In genomic region chr5:176006819-176007218, GRCh38 we compare ENCODE assay signal across 7 cellular contexts. TPM values are rescaled to one million over a fixed set of nuclear protein-coding genes. Genes with fewer than 3 reads are reported as not detected.
DNase-seq lines count a peak whose midpoint lies in the region; ATAC-seq and TF ChIP-seq lines count a peak whose summit lies in the region.
"Not testable (repeated sequence)": the region's sequence is repeated elsewhere in the genome, so short reads cannot be mapped to it uniquely, and the experiment has no call there.

No MANE protein-coding gene starts in this region.

- intact Hi-C loops in activated T-helper 2 cell treated with anti-CD3 and anti-CD28 coated beads, Interferon-gamma antibody, Interleukin-2, Interleukin-4, amounts not matched to agents 10 μg/mL and 5 μg/mL and 100 μg/mL, durations not matched to agents 14 hours and 24 hours and 36 hours (cut with micrococcal nuclease): not testable (repeated sequence)

- DNase-seq in GM10248 (ENCODE audit: extremely low spot score): peak; percentile 1
- not testable (repeated sequence) for DNase-seq in activated CD8-positive, alpha-beta T cell treated with anti-CD3 and anti-CD28 coated beads, Interleukin-2, amount 10 ng/mL, durations not matched to agents 7 days and 5 days; activated T-helper 2 cell treated with anti-CD3 and anti-CD28 coated beads, Interferon-gamma antibody, Interleukin-2, Interleukin-4, amounts not matched to agents 10 μg/mL and 5 μg/mL and 100 μg/mL, durations not matched to agents 14 hours and 24 hours and 36 hours (ENCODE audit: low spot score); memory B cell (ENCODE audit: low spot score in 2 of 2); stimulated activated effector memory CD8-positive, alpha-beta T cell treated with anti-CD3 and anti-CD28 coated beads, Interleukin-12 subunit alpha, Interleukin-12 subunit beta, amount 100 ng/mL, for 72 hours (ENCODE audit: low spot score in 2 of 2)
- DNase-seq in activated naive CD8-positive, alpha-beta T cell treated with anti-CD3 and anti-CD28 coated beads, Interleukin-2, amount 10 ng/mL, durations not matched to agents 7 days and 5 days: peak; percentile 39

- peak overlapping the region; percentile 72 for H3K4me3 Mint-ChIP-seq in T-helper 1 cell treated with Interleukin-12 subunit alpha and Interleukin-12 subunit beta and Interleukin-4 antibody, amounts not matched to agents 30 μg/mL and 1 μg/mL, for 36 hours
- peak overlapping the region; percentile 65 for H3K4me3 Mint-ChIP-seq in activated CD8-positive, alpha-beta T cell treated with anti-CD3 and anti-CD28 coated beads, Interleukin-2, amount 10 ng/mL, durations not matched to agents 7 days and 5 days
- H3K4me3 Mint-ChIP-seq in activated T-helper 2 cell treated with anti-CD3 and anti-CD28 coated beads, Interferon-gamma antibody, Interleukin-2, Interleukin-4, amounts not matched to agents 10 μg/mL and 5 μg/mL and 100 μg/mL, durations not matched to agents 14 hours and 24 hours and 36 hours (ENCODE audit: low read depth): peak overlapping the region; percentile 11
- H3K4me3 Mint-ChIP-seq in activated naive CD8-positive, alpha-beta T cell treated with anti-CD3 and anti-CD28 coated beads, Interleukin-2, amount 10 ng/mL, durations not matched to agents 7 days and 5 days: peak overlapping the region; percentile 76
- H3K4me3 Mint-ChIP-seq in memory B cell: peak overlapping the region; percentile 12
- H3K4me3 Mint-ChIP-seq in stimulated activated effector memory CD8-positive, alpha-beta T cell treated with anti-CD3 and anti-CD28 coated beads, Interleukin-12 subunit alpha, Interleukin-12 subunit beta, amount 100 ng/mL, for 72 hours: peak overlapping the region; percentile 66

- H3K36me3 Mint-ChIP-seq in T-helper 1 cell treated with Interleukin-12 subunit alpha and Interleukin-12 subunit beta and Interleukin-4 antibody, amounts not matched to agents 30 μg/mL and 1 μg/mL, for 36 hours (ENCODE audit: low read depth); activated CD8-positive, alpha-beta T cell treated with anti-CD3 and anti-CD28 coated beads, Interleukin-2, amount 10 ng/mL, durations not matched to agents 7 days and 5 days (ENCODE audit: low read depth); activated T-helper 2 cell treated with anti-CD3 and anti-CD28 coated beads, Interferon-gamma antibody, Interleukin-2, Interleukin-4, amounts not matched to agents 10 μg/mL and 5 μg/mL and 100 μg/mL, durations not matched to agents 14 hours and 24 hours and 36 hours (ENCODE audit: low read depth); activated naive CD8-positive, alpha-beta T cell treated with anti-CD3 and anti-CD28 coated beads, Interleukin-2, amount 10 ng/mL, durations not matched to agents 7 days and 5 days; memory B cell; stimulated activated effector memory CD8-positive, alpha-beta T cell treated with anti-CD3 and anti-CD28 coated beads, Interleukin-12 subunit alpha, Interleukin-12 subunit beta, amount 100 ng/mL, for 72 hours: not testable (repeated sequence)

- H3K27ac Mint-ChIP-seq in T-helper 1 cell treated with Interleukin-12 subunit alpha and Interleukin-12 subunit beta and Interleukin-4 antibody, amounts not matched to agents 30 μg/mL and 1 μg/mL, for 36 hours: peak overlapping the region; percentile 72
- H3K27ac Mint-ChIP-seq in activated CD8-positive, alpha-beta T cell treated with anti-CD3 and anti-CD28 coated beads, Interleukin-2, amount 10 ng/mL, durations not matched to agents 7 days and 5 days: peak overlapping the region; percentile 85
- not testable (repeated sequence) for H3K27ac Mint-ChIP-seq in activated T-helper 2 cell treated with anti-CD3 and anti-CD28 coated beads, Interferon-gamma antibody, Interleukin-2, Interleukin-4, amounts not matched to agents 10 μg/mL and 5 μg/mL and 100 μg/mL, durations not matched to agents 14 hours and 24 hours and 36 hours; memory B cell
- H3K27ac Mint-ChIP-seq in activated naive CD8-positive, alpha-beta T cell treated with anti-CD3 and anti-CD28 coated beads, Interleukin-2, amount 10 ng/mL, durations not matched to agents 7 days and 5 days: peak overlapping the region; percentile 83
- peak overlapping the region; percentile 15 for H3K27ac Mint-ChIP-seq in stimulated activated effector memory CD8-positive, alpha-beta T cell treated with anti-CD3 and anti-CD28 coated beads, Interleukin-12 subunit alpha, Interleukin-12 subunit beta, amount 100 ng/mL, for 72 hours

- not testable (repeated sequence) for TF ChIP-seq CTCF in GM10248 (IDR thresholded peaks at IDR 0.05; ENCODE audit: control extremely low read depth, extremely low read depth, low read depth, missing control alignments)

- not testable (repeated sequence) for ATAC-seq in activated CD8-positive, alpha-beta T cell treated with anti-CD3 and anti-CD28 coated beads, Interleukin-2, amount 10 ng/mL, durations not matched to agents 7 days and 5 days; activated naive CD8-positive, alpha-beta T cell treated with anti-CD3 and anti-CD28 coated beads, Interleukin-2, amount 10 ng/mL, durations not matched to agents 7 days and 5 days (ENCODE audit: low read depth); memory B cell (ENCODE audit: low read depth); stimulated activated effector memory CD8-positive, alpha-beta T cell treated with anti-CD3 and anti-CD28 coated beads, Interleukin-12 subunit alpha, Interleukin-12 subunit beta, amount 100 ng/mL, for 72 hours

- peaks cover 13% of the 10 kb centered on the region for H3K4me1 Mint-ChIP-seq in T-helper 1 cell treated with Interleukin-12 subunit alpha and Interleukin-12 subunit beta and Interleukin-4 antibody, amounts not matched to agents 30 μg/mL and 1 μg/mL, for 36 hours (ENCODE audit: low read depth)
- H3K4me1 Mint-ChIP-seq in activated CD8-positive, alpha-beta T cell treated with anti-CD3 and anti-CD28 coated beads, Interleukin-2, amount 10 ng/mL, durations not matched to agents 7 days and 5 days (ENCODE audit: low read depth): peaks cover 24% of the 10 kb centered on the region
- peaks cover 12% of the 10 kb centered on the region for H3K4me1 Mint-ChIP-seq in activated T-helper 2 cell treated with anti-CD3 and anti-CD28 coated beads, Interferon-gamma antibody, Interleukin-2, Interleukin-4, amounts not matched to agents 10 μg/mL and 5 μg/mL and 100 μg/mL, durations not matched to agents 14 hours and 24 hours and 36 hours (ENCODE audit: low read depth)
- peaks cover 15% of the 10 kb centered on the region for H3K4me1 Mint-ChIP-seq in activated naive CD8-positive, alpha-beta T cell treated with anti-CD3 and anti-CD28 coated beads, Interleukin-2, amount 10 ng/mL, durations not matched to agents 7 days and 5 days
- H3K4me1 Mint-ChIP-seq in memory B cell: not testable (repeated sequence)
- peaks cover 15% of the 10 kb centered on the region for H3K4me1 Mint-ChIP-seq in stimulated activated effector memory CD8-positive, alpha-beta T cell treated with anti-CD3 and anti-CD28 coated beads, Interleukin-12 subunit alpha, Interleukin-12 subunit beta, amount 100 ng/mL, for 72 hours

- H3K27me3 Mint-ChIP-seq in T-helper 1 cell treated with Interleukin-12 subunit alpha and Interleukin-12 subunit beta and Interleukin-4 antibody, amounts not matched to agents 30 μg/mL and 1 μg/mL, for 36 hours (ENCODE audit: low read depth); activated CD8-positive, alpha-beta T cell treated with anti-CD3 and anti-CD28 coated beads, Interleukin-2, amount 10 ng/mL, durations not matched to agents 7 days and 5 days (ENCODE audit: low read depth); activated T-helper 2 cell treated with anti-CD3 and anti-CD28 coated beads, Interferon-gamma antibody, Interleukin-2, Interleukin-4, amounts not matched to agents 10 μg/mL and 5 μg/mL and 100 μg/mL, durations not matched to agents 14 hours and 24 hours and 36 hours (ENCODE audit: low read depth); activated naive CD8-positive, alpha-beta T cell treated with anti-CD3 and anti-CD28 coated beads, Interleukin-2, amount 10 ng/mL, durations not matched to agents 7 days and 5 days; memory B cell: not testable (repeated sequence)

- POLR2A ChIA-PET in GM10248 (lab: Yijun Ruan, JAX); activated CD8-positive, alpha-beta T cell treated with anti-CD3 and anti-CD28 coated beads, Interleukin-2, amount 10 ng/mL, durations not matched to agents 7 days and 5 days (lab: Charles Lee); activated naive CD8-positive, alpha-beta T cell treated with anti-CD3 and anti-CD28 coated beads, Interleukin-2, amount 10 ng/mL, durations not matched to agents 7 days and 5 days (lab: Charles Lee): not testable (repeated sequence)

- not testable (repeated sequence) for H3K9me3 Mint-ChIP-seq in T-helper 1 cell treated with Interleukin-12 subunit alpha and Interleukin-12 subunit beta and Interleukin-4 antibody, amounts not matched to agents 30 μg/mL and 1 μg/mL, for 36 hours; activated CD8-positive, alpha-beta T cell treated with anti-CD3 and anti-CD28 coated beads, Interleukin-2, amount 10 ng/mL, durations not matched to agents 7 days and 5 days (ENCODE audit: insufficient read depth); activated T-helper 2 cell treated with anti-CD3 and anti-CD28 coated beads, Interferon-gamma antibody, Interleukin-2, Interleukin-4, amounts not matched to agents 10 μg/mL and 5 μg/mL and 100 μg/mL, durations not matched to agents 14 hours and 24 hours and 36 hours; activated naive CD8-positive, alpha-beta T cell treated with anti-CD3 and anti-CD28 coated beads, Interleukin-2, amount 10 ng/mL, durations not matched to agents 7 days and 5 days; memory B cell; stimulated activated effector memory CD8-positive, alpha-beta T cell treated with anti-CD3 and anti-CD28 coated beads, Interleukin-12 subunit alpha, Interleukin-12 subunit beta, amount 100 ng/mL, for 72 hours

- CTCF ChIA-PET in GM10248 (lab: Yijun Ruan, JAX); activated CD8-positive, alpha-beta T cell treated with anti-CD3 and anti-CD28 coated beads, Interleukin-2, amount 10 ng/mL, durations not matched to agents 7 days and 5 days (lab: Charles Lee): not testable (repeated sequence)

RNA-seq across cellular contexts. Expression of gene THOC3, which starts 38.7 kb away (rescaled TPM):
- total RNA-seq in activated CD8-positive, alpha-beta T cell treated with anti-CD3 and anti-CD28 coated beads, Interleukin-2, amount 10 ng/mL, durations not matched to agents 7 days and 5 days: 10 to 100 TPM; 66.0 to 67.3 TPM
- total RNA-seq in activated T-helper 2 cell treated with anti-CD3 and anti-CD28 coated beads, Interferon-gamma antibody, Interleukin-2, Interleukin-4, amounts not matched to agents 10 μg/mL and 5 μg/mL and 100 μg/mL, durations not matched to agents 14 hours and 24 hours and 36 hours: 89.8 and 95.5 TPM in 2 replicates
- 10 to 100 TPM; 49.6 to 54.6 TPM for total RNA-seq in activated naive CD8-positive, alpha-beta T cell treated with anti-CD3 and anti-CD28 coated beads, Interleukin-2, amount 10 ng/mL, durations not matched to agents 7 days and 5 days

Comparison
In these comparisons a context has a peak if more than half of its experiments do, and no peak if none do; other contexts are left out.
1. H3K4me3 Mint-ChIP-seq: peak in every context shown above with its lines; median percentile 76 in activated naive CD8-positive, alpha-beta T cell treated with anti-CD3 and anti-CD28 coated beads, Interleukin-2, amount 10 ng/mL, durations not matched to agents 7 days and 5 days; 72 in T-helper 1 cell treated with Interleukin-12 subunit alpha and Interleukin-12 subunit beta and Interleukin-4 antibody, amounts not matched to agents 30 μg/mL and 1 μg/mL, for 36 hours; 66 in stimulated activated effector memory CD8-positive, alpha-beta T cell treated with anti-CD3 and anti-CD28 coated beads, Interleukin-12 subunit alpha, Interleukin-12 subunit beta, amount 100 ng/mL, for 72 hours; 65 in activated CD8-positive, alpha-beta T cell treated with anti-CD3 and anti-CD28 coated beads, Interleukin-2, amount 10 ng/mL, durations not matched to agents 7 days and 5 days; 12 in memory B cell; 11 in activated T-helper 2 cell treated with anti-CD3 and anti-CD28 coated beads, Interferon-gamma antibody, Interleukin-2, Interleukin-4, amounts not matched to agents 10 μg/mL and 5 μg/mL and 100 μg/mL, durations not matched to agents 14 hours and 24 hours and 36 hours.